In genomic region chr19:19366691-19367396, GRCh38 we compare ENCODE assay signal across 8 cellular contexts. TPM values are rescaled to one million over a fixed set of nuclear protein-coding genes. Genes with fewer than 3 reads are reported as not detected.
DNase-seq lines count a peak whose midpoint lies in the region; ATAC-seq lines count a peak whose summit lies in the region.

No MANE protein-coding gene starts in this region.

- DNase-seq in SIG-M5 treated with dmso at 0.1 percent for 504 hours (lab: John Stamatoyannopoulos, UW; ENCODE audit: unreplicated experiment) (peak; percentile 70), SIG-M5 (lab: John Stamatoyannopoulos, UW) (no peak), NCI-H748 treated with DMSO at 0.1 percent for 48 hours (lab: John Stamatoyannopoulos, UW) (peak; percentile 60), mucosa of gallbladder (ENCODE audit: low spot score) (peak; percentile 70)
- peak; percentile 60 to 62 for DNase-seq in activated CD4-positive, alpha-beta T cell treated with anti-CD3 and anti-CD28 coated beads, Interleukin-2, amount 50 U/mL, for 4 hours
- peak; percentile 43 to 57 (median 47) for DNase-seq in effector memory CD4-positive, alpha-beta T cell
- peak; percentile 25 to 34 for DNase-seq in stimulated activated CD8-positive, alpha-beta memory T cell treated with anti-CD3 and anti-CD28 coated beads, Interleukin-7, amount 100 ng/mL, for 1 hour (ENCODE audit: low read depth in 2 of 2)

- no peaks in the 10 kb centered on the region for H3K36me3 ChIP-seq in effector memory CD4-positive, alpha-beta T cell (ENCODE audit: control insufficient read depth, insufficient read depth, low read length)

- H3K4me3 ChIP-seq in effector memory CD4-positive, alpha-beta T cell (ENCODE audit: insufficient read depth, low read depth, low read length, poor library complexity, severe bottlenecking), result no peak overlapping the region

- no peaks in the 10 kb centered on the region for H3K9me3 ChIP-seq in effector memory CD4-positive, alpha-beta T cell (ENCODE audit: control insufficient read depth, low read length)

- no peak overlapping the region for H3K27ac ChIP-seq in effector memory CD4-positive, alpha-beta T cell (ENCODE audit: insufficient read depth, low read length, poor library complexity, severe bottlenecking)

- H3K4me1 ChIP-seq in effector memory CD4-positive, alpha-beta T cell (ENCODE audit: control insufficient read depth, insufficient read depth, low read length, poor library complexity, severe bottlenecking), result peaks cover 3% of the 10 kb centered on the region

- no peaks in the 10 kb centered on the region for H3K27me3 ChIP-seq in effector memory CD4-positive, alpha-beta T cell (replicated peaks; ENCODE audit: control insufficient read depth, insufficient read depth, low read length, poor library complexity, severe bottlenecking)

- peak; percentile 82 for ATAC-seq in HG03432 (IDR thresholded peaks at IDR 0.05; ENCODE audit: unreplicated experiment)

RNA-seq across cellular contexts. Expression of gene GATAD2A, which starts 38.6 kb away (rescaled TPM):
- 110 TPM for total RNA-seq in mucosa of gallbladder

RNA-seq across cellular contexts. Expression of gene MAU2, which starts 46.2 kb away (rescaled TPM):
- 70.1 TPM for total RNA-seq in mucosa of gallbladder

RNA-seq across cellular contexts. Expression of gene SUGP1, which starts 46.5 kb away (rescaled TPM):
- total RNA-seq in mucosa of gallbladder, result 53.1 TPM
